ENCODE assay signal across 8 cellular contexts in genomic region chr17:38257013-38257621, GRCh38. TPM values are rescaled to one million over a fixed set of nuclear protein-coding genes. Genes with fewer than 3 reads are reported as not detected.
DNase-seq lines count a peak whose midpoint lies in the region; ATAC-seq and TF ChIP-seq lines count a peak whose summit lies in the region.
"Not testable (repeated sequence)": the region's sequence is repeated elsewhere in the genome, so short reads cannot be mapped to it uniquely, and the experiment has no call there.

No MANE protein-coding gene starts in this region.

- not testable (repeated sequence) for H3K27ac Mint-ChIP-seq in activated B cell treated with CpG ODN at 0.5 μM for 24 hours, immature natural killer cell

- H3K27ac ChIP-seq in mammary epithelial cell (ENCODE audit: insufficient read depth, low read depth, low read length); smooth muscle cell (ENCODE audit: low read depth): not testable (repeated sequence)

- CTCF ChIA-PET in AG04449 (lab: Yijun Ruan, JAX); activated B cell treated with CpG ODN at 0.5 μM for 24 hours (lab: Charles Lee); mammary epithelial cell (lab: Charles Lee; ENCODE audit: low non-redundant PET): not testable (repeated sequence)

- TF ChIP-seq POLR2A in GM18951 (IDR thresholded peaks at IDR 0.05; ENCODE audit: extremely low read depth, insufficient read depth, insufficient read length), result peak; percentile 53

- BruUV-seq in mammary epithelial cell (replicated peaks; lab: Mats Ljungman, UMichigan), result not testable (repeated sequence)

- H3K4me3 Mint-ChIP-seq in activated B cell treated with CpG ODN at 0.5 μM for 24 hours, result peak overlapping the region; percentile 53
- H3K4me3 Mint-ChIP-seq in immature natural killer cell, result peak overlapping the region; percentile 30 to 57 (median 41)

- H4K20me1 ChIP-seq in mammary epithelial cell (ENCODE audit: insufficient read depth, low read length), result not testable (repeated sequence)
- peaks cover 26% of the 10 kb centered on the region for H4K20me1 ChIP-seq in smooth muscle cell (ENCODE audit: low read depth)

- peak; percentile 14 for DNase-seq in AG04449 (ENCODE audit: low read depth, low spot score)
- peak; percentile 77 for DNase-seq in NCI-H226
- DNase-seq in activated B cell treated with CpG ODN at 0.5 μM for 24 hours, result peak; percentile 86
- DNase-seq in mammary epithelial cell, result peak; percentile 76
- DNase-seq in immature natural killer cell, result peak; percentile 75 to 87 (median 82)
- peak; percentile 42 for DNase-seq in smooth muscle cell (lab: John Stamatoyannopoulos, UW; ENCODE audit: unreplicated experiment)

- dilution Hi-C loops in mammary epithelial cell (cut with HindIII; ENCODE audit: low sequenced_read_pairs), result not testable (repeated sequence)

- TF ChIP-seq CTCF in AG04449 (IDR thresholded peaks at IDR 0.05; ENCODE audit: insufficient read depth, low read length, missing control alignments); activated B cell treated with CpG ODN at 0.5 μM for 24 hours (IDR thresholded peaks at IDR 0.05); mammary epithelial cell (conservative IDR thresholded peaks at IDR 0.05 in 1 of 2, IDR thresholded peaks at IDR 0.05 in 1 of 2; ENCODE audit: extremely low read depth in 1 of 2, insufficient read depth in 1 of 2, low read depth in 1 of 2, low read length in 2 of 2); smooth muscle cell (IDR thresholded peaks at IDR 0.05; ENCODE audit: borderline replicate concordance, insufficient read depth, poor library complexity, severe bottlenecking): not testable (repeated sequence)

- in situ Hi-C loops in GM18951 (cut with MboI; ENCODE audit: low sequenced_read_pairs, unreplicated experiment); mammary epithelial cell (cut with MboI; ENCODE audit: low sequenced_read_pairs in 2 of 2): not testable (repeated sequence)

- H3K36me3 Mint-ChIP-seq in activated B cell treated with CpG ODN at 0.5 μM for 24 hours (ENCODE audit: low read depth); immature natural killer cell: not testable (repeated sequence)

- WGBS in mammary epithelial cell (ENCODE audit: low coverage, missing lambda C conversion rate), result 0% methylated on average over 1 of the region's 73 CpGs
- no CpG with 5 or more reads among the region's 73 CpGs for WGBS in smooth muscle cell (ENCODE audit: low lambda C conversion rate)

- H3K36me3 ChIP-seq in mammary epithelial cell (ENCODE audit: insufficient read depth, low read length); smooth muscle cell (ENCODE audit: low read depth): not testable (repeated sequence)

- not testable (repeated sequence) for H3K4me1 ChIP-seq in mammary epithelial cell (ENCODE audit: insufficient read depth, low read length); smooth muscle cell (ENCODE audit: low read depth)

- not testable (repeated sequence) for H3K9me3 ChIP-seq in mammary epithelial cell (replicated peaks; ENCODE audit: insufficient read depth, low read length); smooth muscle cell (replicated peaks; ENCODE audit: low read depth)

- H3K9ac ChIP-seq in mammary epithelial cell (ENCODE audit: insufficient read depth, low read length); smooth muscle cell (ENCODE audit: low read depth): not testable (repeated sequence)

- H2AFZ ChIP-seq in mammary epithelial cell (ENCODE audit: low read depth, low read length), result peak overlapping the region; percentile 64
- H2AFZ ChIP-seq in smooth muscle cell (ENCODE audit: low read depth), result not testable (repeated sequence)

- not testable (repeated sequence) for H3K27me3 Mint-ChIP-seq in activated B cell treated with CpG ODN at 0.5 μM for 24 hours; immature natural killer cell (ENCODE audit: low read depth in 3 of 3)

- not testable (repeated sequence) for H3K27me3 ChIP-seq in mammary epithelial cell (ENCODE audit: insufficient read depth, low read length); smooth muscle cell (ENCODE audit: low read depth)

- peak overlapping the region; percentile 47 for H3K4me2 ChIP-seq in mammary epithelial cell (ENCODE audit: insufficient read depth, low read depth, low read length)
- not testable (repeated sequence) for H3K4me2 ChIP-seq in smooth muscle cell

- H3K79me2 ChIP-seq in mammary epithelial cell (ENCODE audit: insufficient read depth, low read length) (peaks cover 23% of the 10 kb centered on the region), smooth muscle cell (ENCODE audit: low read depth) (peaks cover 29% of the 10 kb centered on the region)

- not testable (repeated sequence) for H3K9me3 Mint-ChIP-seq in activated B cell treated with CpG ODN at 0.5 μM for 24 hours, immature natural killer cell

- intact Hi-C loops in activated B cell treated with CpG ODN at 0.5 μM for 24 hours (cut with micrococcal nuclease); mammary epithelial cell (cut with micrococcal nuclease): not testable (repeated sequence)

- H3K4me3 ChIP-seq in AG04449 (ENCODE audit: low read depth, low read length) (peak overlapping the region; percentile 48), mammary epithelial cell (replicated peaks in 1 of 3; ENCODE audit: insufficient read depth in 1 of 3, low read depth in 2 of 3, low read length in 3 of 3) (peak overlapping the region in 2 of 3 experiments; percentile 39 to 44), smooth muscle cell (peak overlapping the region; percentile 67)

- H3F3A ChIP-seq in smooth muscle cell (ENCODE audit: low read depth), result not testable (repeated sequence)

- peak; percentile 77 for ATAC-seq in HG03108 (IDR thresholded peaks at IDR 0.05; ENCODE audit: unreplicated experiment)
- peak; percentile 85 for ATAC-seq in activated B cell treated with CpG ODN at 0.5 μM for 24 hours (ENCODE audit: low read depth)

- H3K4me1 Mint-ChIP-seq in activated B cell treated with CpG ODN at 0.5 μM for 24 hours (peaks cover 12% of the 10 kb centered on the region), immature natural killer cell (peaks cover 13 to 16% of the 10 kb centered on the region in 2 donors)

- POLR2A ChIA-PET in AG04449 (lab: Yijun Ruan, JAX), result not testable (repeated sequence)
- POLR2A ChIA-PET in activated B cell treated with CpG ODN at 0.5 μM for 24 hours (lab: Charles Lee), result interaction anchor here (0.5 to 0.6 kb wide), 3 partner anchors 36 to 1240 kb away, joined by 3 to 9 read pairs (median 3); no protein-coding TSS in a partner anchor

RNA-seq across cellular contexts. Expression of gene MRPL45, which starts 39.9 kb away (rescaled TPM):
- 33.6 and 33.9 TPM in 2 replicates for total RNA-seq in activated B cell treated with CpG ODN at 0.5 μM for 24 hours
- total RNA-seq in mammary epithelial cell, result 10 to 100 TPM; 30.7 to 34.1 TPM
- 47.0 TPM for polyA plus RNA-seq in mammary epithelial cell
- polyA minus RNA-seq in mammary epithelial cell, result 29.5 TPM
- polyA plus RNA-seq in immature natural killer cell, result 10 to 100 TPM; 18.4 to 27.8 (median 26.6) TPM
- 30.6 and 31.4 TPM in 2 replicates for total RNA-seq in smooth muscle cell
- polyA plus RNA-seq in smooth muscle cell, result 25.0 and 30.8 TPM in 2 replicates

Comparison
In these comparisons a context has a peak if more than half of its experiments do, and no peak if none do; other contexts are left out.
1. DNase-seq: peak in every context shown above with its lines; median percentile 86 in activated B cell treated with CpG ODN at 0.5 μM for 24 hours; 82 in immature natural killer cell; 77 in NCI-H226; 76 in mammary epithelial cell; 42 in smooth muscle cell; 14 in AG04449.